Comparison of ENCODE assay signal across 27 cellular contexts in the genomic region with DNA sequence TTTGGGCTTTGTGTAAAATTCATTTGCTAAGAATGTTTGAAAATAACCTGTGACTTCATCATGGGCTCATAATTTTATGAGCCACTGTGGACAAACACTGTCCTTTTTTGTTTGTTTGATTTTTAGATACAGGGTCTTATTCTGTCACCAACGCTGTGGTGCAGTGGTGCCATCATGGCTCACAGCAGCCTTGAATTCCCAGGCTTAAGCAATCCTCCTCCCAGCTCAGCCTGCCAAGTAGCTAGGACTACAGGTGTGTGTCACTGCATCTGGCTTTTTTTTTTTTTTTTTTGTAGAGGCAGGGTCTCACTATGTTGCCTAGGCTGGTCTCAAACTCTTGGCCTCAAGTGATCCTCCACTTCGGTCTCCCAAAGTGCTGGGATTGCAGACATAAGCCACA.
"Had no signal": no experiment of that assay in that cellular context is flagged by ENCODE, and none has a peak within 500 bp of the region (broad histone marks: within the 10 kb centered on the region; RNA-seq: fewer than 3 reads in every experiment).

No MANE protein-coding gene starts in this region.

- H2AFZ ChIP-seq: neural progenitor cell had no signal

- H3K27ac Mint-ChIP-seq: dendritic cell treated with granulocyte-macrophage colony-stimulating factor and Interleukin-4, amounts not matched to agents 40 ng/mL and 50 ng/mL, for 4 days; effector memory CD8-positive, alpha-beta T cell; immature natural killer cell; natural killer cell treated with Interleukin-12 subunit alpha and Interleukin-12 subunit beta and Interleukin-15 and Interleukin-18, amount 100 ng/mL, for 72 hours; neural progenitor cell; stimulated activated memory B cell treated with anti-CD40 and anti-IgM and Interleukin-4, amounts not matched to agents 10 μg/mL and 1 μg/mL and 100 μg/mL, for 72 hours; stimulated activated naive CD8-positive, alpha-beta T cell treated with anti-CD3 and anti-CD28 coated beads, Interleukin-15, Interleukin-2, amounts not matched to agents 100 ng/mL and 50 ng/mL, for 24 hours had no signal

- H3K4me3 Mint-ChIP-seq: dendritic cell treated with granulocyte-macrophage colony-stimulating factor and Interleukin-4, amounts not matched to agents 40 ng/mL and 50 ng/mL, for 4 days; effector memory CD8-positive, alpha-beta T cell; immature natural killer cell; natural killer cell treated with Interleukin-12 subunit alpha and Interleukin-12 subunit beta and Interleukin-15 and Interleukin-18, amount 100 ng/mL, for 72 hours; neural progenitor cell; stimulated activated memory B cell treated with anti-CD40 and anti-IgM and Interleukin-4, amounts not matched to agents 10 μg/mL and 1 μg/mL and 100 μg/mL, for 72 hours; stimulated activated naive CD8-positive, alpha-beta T cell treated with anti-CD3 and anti-CD28 coated beads, Interleukin-15, Interleukin-2, amounts not matched to agents 100 ng/mL and 50 ng/mL, for 24 hours had no signal

- H3K36me3 ChIP-seq: esophagus muscularis mucosa, gastrocnemius medialis, left ventricle myocardium inferior, lower lobe of right lung, neural progenitor cell, ovary, prostate gland, spleen, tibial artery, upper lobe of right lung had no signal

- H3K27me3 Mint-ChIP-seq: dendritic cell treated with granulocyte-macrophage colony-stimulating factor and Interleukin-4, amounts not matched to agents 40 ng/mL and 50 ng/mL, for 4 days; effector memory CD8-positive, alpha-beta T cell; natural killer cell treated with Interleukin-12 subunit alpha and Interleukin-12 subunit beta and Interleukin-15 and Interleukin-18, amount 100 ng/mL, for 72 hours; stimulated activated memory B cell treated with anti-CD40 and anti-IgM and Interleukin-4, amounts not matched to agents 10 μg/mL and 1 μg/mL and 100 μg/mL, for 72 hours; stimulated activated naive CD8-positive, alpha-beta T cell treated with anti-CD3 and anti-CD28 coated beads, Interleukin-15, Interleukin-2, amounts not matched to agents 100 ng/mL and 50 ng/mL, for 24 hours had no signal

- H3K27me3 ChIP-seq: esophagus muscularis mucosa, gastrocnemius medialis, neural progenitor cell, ovary, spleen, tibial artery, upper lobe of right lung had no signal

- H3K9me3 Mint-ChIP-seq: dendritic cell treated with granulocyte-macrophage colony-stimulating factor and Interleukin-4, amounts not matched to agents 40 ng/mL and 50 ng/mL, for 4 days; effector memory CD8-positive, alpha-beta T cell; immature natural killer cell; natural killer cell treated with Interleukin-12 subunit alpha and Interleukin-12 subunit beta and Interleukin-15 and Interleukin-18, amount 100 ng/mL, for 72 hours; neural progenitor cell; stimulated activated memory B cell treated with anti-CD40 and anti-IgM and Interleukin-4, amounts not matched to agents 10 μg/mL and 1 μg/mL and 100 μg/mL, for 72 hours; stimulated activated naive CD8-positive, alpha-beta T cell treated with anti-CD3 and anti-CD28 coated beads, Interleukin-15, Interleukin-2, amounts not matched to agents 100 ng/mL and 50 ng/mL, for 24 hours had no signal

- H3K36me3 Mint-ChIP-seq: natural killer cell treated with Interleukin-12 subunit alpha and Interleukin-12 subunit beta and Interleukin-15 and Interleukin-18, amount 100 ng/mL, for 72 hours; neural progenitor cell; stimulated activated memory B cell treated with anti-CD40 and anti-IgM and Interleukin-4, amounts not matched to agents 10 μg/mL and 1 μg/mL and 100 μg/mL, for 72 hours had no signal

- ATAC-seq: effector memory CD8-positive, alpha-beta T cell; lower lobe of right lung; natural killer cell treated with Interleukin-12 subunit alpha and Interleukin-12 subunit beta and Interleukin-15 and Interleukin-18, amount 100 ng/mL, for 72 hours; sciatic nerve; stimulated activated memory B cell treated with anti-CD40 and anti-IgM and Interleukin-4, amounts not matched to agents 10 μg/mL and 1 μg/mL and 100 μg/mL, for 72 hours; upper lobe of right lung had no signal

- H3K4me1 ChIP-seq: prostate gland had no signal

- H3K4me3 ChIP-seq: esophagus muscularis mucosa, gastrocnemius medialis, left ventricle myocardium inferior, lower lobe of right lung, neural progenitor cell, ovary, prostate gland, spleen, tibial artery, upper lobe of right lung had no signal

- DNase-seq: effector memory CD8-positive, alpha-beta T cell; immature natural killer cell; left ventricle myocardium inferior; lower lobe of right lung; mesenchymal stem cell; midbrain; nucleus accumbens; ovary; retina; spleen; stimulated activated CD4-positive, alpha-beta T cell treated with anti-CD3 and anti-CD28 coated beads, Interleukin-15, amount 100 ng/mL, for 24 hours; stimulated activated CD4-positive, alpha-beta T cell treated with anti-CD3 and anti-CD28 coated beads, Interleukin-1b, Interleukin-23, amount 100 ng/mL, for 48 hours; stimulated activated CD4-positive, alpha-beta T cell treated with anti-CD3 and anti-CD28 coated beads, Interleukin-4, amount 100 ng/mL, for 24 hours; tibial artery; upper lobe of right lung had no signal

- H3K9me3 ChIP-seq: esophagus muscularis mucosa, gastrocnemius medialis, left ventricle myocardium inferior, lower lobe of right lung, ovary, prostate gland, spleen, tibial artery, upper lobe of right lung had no signal

- H3K27ac ChIP-seq: epithelial cell of prostate, esophagus muscularis mucosa, left ventricle myocardium inferior, lower lobe of right lung, neural progenitor cell, ovary, prostate gland, spleen, tibial artery, upper lobe of right lung had no signal

- H3K9ac ChIP-seq: neural progenitor cell had no signal

- FAIRE-seq: colon, keratinocyte had no signal
